Comparison of ENCODE assay signal across 1 cellular context in the genomic region with DNA sequence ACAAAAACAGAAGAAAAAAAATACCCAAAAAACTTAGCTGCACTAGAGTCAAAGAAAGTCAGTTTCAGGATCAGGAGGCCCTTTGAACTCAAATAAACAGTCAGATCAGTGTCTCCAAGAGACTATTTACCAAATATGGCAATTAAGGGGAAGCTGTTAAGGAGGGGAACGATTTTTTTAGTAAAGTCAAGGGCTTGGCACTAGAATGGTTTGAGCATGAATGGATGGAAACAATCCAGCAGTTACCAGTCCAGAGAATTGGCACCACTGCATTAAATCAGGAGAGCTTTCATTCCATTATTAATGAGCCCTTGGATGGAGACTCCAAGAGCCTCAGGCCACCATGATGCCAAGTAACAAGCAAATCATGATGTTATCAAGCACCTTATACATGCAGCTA.
TF ChIP-seq lines count a peak whose summit lies in the region.

No MANE protein-coding gene starts in this region.

TF ChIP-seq in HEK293T, 16 proteins besides CTCF, POLR2A, EP300 and RAD21:
- TF ChIP-seq, protein P1, sequence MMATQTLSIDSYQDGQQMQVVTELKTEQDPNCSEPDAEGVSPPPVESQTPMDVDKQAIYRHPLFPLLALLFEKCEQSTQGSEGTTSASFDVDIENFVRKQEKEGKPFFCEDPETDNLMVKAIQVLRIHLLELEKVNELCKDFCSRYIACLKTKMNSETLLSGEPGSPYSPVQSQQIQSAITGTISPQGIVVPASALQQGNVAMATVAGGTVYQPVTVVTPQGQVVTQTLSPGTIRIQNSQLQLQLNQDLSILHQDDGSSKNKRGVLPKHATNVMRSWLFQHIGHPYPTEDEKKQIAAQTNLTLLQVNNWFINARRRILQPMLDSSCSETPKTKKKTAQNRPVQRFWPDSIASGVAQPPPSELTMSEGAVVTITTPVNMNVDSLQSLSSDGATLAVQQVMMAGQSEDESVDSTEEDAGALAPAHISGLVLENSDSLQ (IDR thresholded peaks at IDR 0.05), result no peak
- no peak for TF ChIP-seq LEF1 (IDR thresholded peaks at IDR 0.05; ENCODE audit: borderline replicate concordance)
- TF ChIP-seq FOXA1 (IDR thresholded peaks at IDR 0.05), result no peak
